In the genomic region with DNA sequence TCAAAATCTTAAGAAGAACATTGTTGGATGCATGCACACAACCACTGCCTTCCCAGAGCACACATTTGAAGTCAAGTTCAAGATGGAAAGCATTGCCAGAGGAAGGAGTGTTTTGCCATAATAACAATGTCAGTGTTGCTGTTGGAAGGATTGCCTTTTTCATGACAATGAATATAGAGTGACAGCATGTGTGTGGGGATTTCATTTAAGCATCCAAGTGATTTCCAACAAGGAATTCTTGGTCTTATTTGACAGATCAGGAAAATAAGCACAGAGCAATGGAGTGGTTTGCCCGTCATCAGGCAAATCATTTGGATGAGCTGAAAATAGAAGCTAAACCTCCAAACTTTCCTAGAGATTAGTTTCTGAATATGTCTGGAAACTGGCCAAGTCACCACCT, we compare ENCODE assay signal across 2 cellular contexts.
TF ChIP-seq lines count a peak whose summit lies in the region.

No MANE protein-coding gene starts in this region.

TF ChIP-seq in IMR-90, 13 proteins besides CTCF, POLR2A, EP300 and RAD21:
- TF ChIP-seq MXI1 (IDR thresholded peaks at IDR 0.05; ENCODE audit: borderline replicate concordance, low read depth, low read length) = no peak
- no peak for TF ChIP-seq RFX5 (IDR thresholded peaks at IDR 0.05; ENCODE audit: low read depth, low read length)
- TF ChIP-seq RCOR1 (IDR thresholded peaks at IDR 0.05; ENCODE audit: insufficient replicate concordance, low read length) = no peak
- TF ChIP-seq USF2 (IDR thresholded peaks at IDR 0.05; ENCODE audit: low read depth, low read length) = no peak
- no peak for TF ChIP-seq CHD1 (IDR thresholded peaks at IDR 0.05; ENCODE audit: low read depth, low read length)
- no peak for TF ChIP-seq MAZ (IDR thresholded peaks at IDR 0.05; ENCODE audit: borderline replicate concordance, low read depth, low read length)

TF ChIP-seq in endothelial cell of umbilical vein, 7 proteins besides CTCF, POLR2A, EP300 and RAD21:
- TF ChIP-seq MAX (IDR thresholded peaks at IDR 0.05; ENCODE audit: insufficient read depth, insufficient read length) (no peak), MYC (IDR thresholded peaks at IDR 0.05; ENCODE audit: low read depth, low read length) (no peak), POLR2AphosphoS5 (IDR thresholded peaks at IDR 0.05; ENCODE audit: insufficient read depth, low read depth, low read length) (no peak), FOS (IDR thresholded peaks at IDR 0.05; ENCODE audit: borderline replicate concordance, insufficient read depth, low read length) (no peak), JUN (IDR thresholded peaks at IDR 0.05; ENCODE audit: borderline replicate concordance, insufficient read depth, insufficient read length, low read depth) (no peak), EZH2 (IDR thresholded peaks at IDR 0.05; ENCODE audit: borderline replicate concordance, low read depth, low read length, severe bottlenecking) (no peak), GATA2 (IDR thresholded peaks at IDR 0.05; ENCODE audit: insufficient read depth, insufficient read length, low read depth, low read length) (no peak)
